ENCODE assay signal across 12 cellular contexts in the genomic region with DNA sequence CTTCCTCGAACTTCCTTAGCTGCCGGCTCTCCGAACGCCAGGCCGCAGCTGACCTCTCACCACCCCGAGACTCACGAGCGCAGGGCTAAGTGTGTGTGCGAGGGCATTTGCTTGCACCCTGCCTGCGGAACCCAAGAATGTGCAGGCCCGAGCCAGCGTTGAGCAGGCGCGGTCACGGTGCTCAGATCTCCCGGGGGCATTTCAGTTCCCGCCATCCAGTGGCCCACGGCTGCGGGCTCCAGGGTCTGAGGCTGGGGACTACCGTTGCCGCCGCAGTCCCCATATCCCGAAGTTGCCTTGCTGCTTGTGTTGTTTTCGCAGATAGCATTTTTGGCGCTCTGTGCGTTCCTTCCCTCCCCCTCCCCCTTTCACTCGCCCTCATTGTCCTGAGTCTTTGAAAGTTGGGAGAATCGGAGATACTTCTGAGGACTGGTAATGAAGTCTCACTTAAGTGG. TPM values are rescaled to one million over a fixed set of nuclear protein-coding genes. Genes with fewer than 3 reads are reported as not detected.
DNase-seq lines count a peak whose midpoint lies in the region; ATAC-seq and TF ChIP-seq lines count a peak whose summit lies in the region.
"Had no signal": no experiment of that assay in that cellular context is flagged by ENCODE, and none has a peak within 500 bp of the region (broad histone marks: within the 10 kb centered on the region; RNA-seq: fewer than 3 reads in every experiment).

No MANE protein-coding gene starts in this region.

- no peaks in the 10 kb centered on the region for H3K9me3 Mint-ChIP-seq in stimulated activated naive CD8-positive, alpha-beta T cell treated with anti-CD3 and anti-CD28 coated beads, Interleukin-15, Interleukin-2, amounts not matched to agents 100 ng/mL and 50 ng/mL, for 24 hours
- no peaks in the 10 kb centered on the region for H3K9me3 Mint-ChIP-seq in central memory CD8-positive, alpha-beta T cell

- DNase-seq in stimulated activated naive CD8-positive, alpha-beta T cell treated with anti-CD3 and anti-CD28 coated beads, Interleukin-15, Interleukin-2, amounts not matched to agents 100 U/mL and 50 U/mL, for 24 hours, result no peak
- no peak for DNase-seq in central memory CD8-positive, alpha-beta T cell (ENCODE audit: low spot score in 2 of 2)
- DNase-seq in mucosa of descending colon (no peak), HK-2 (ENCODE audit: unreplicated experiment) (no peak), NCI-H526 treated with DMSO at 0.1 percent for 48 hours (lab: John Stamatoyannopoulos, UW) (no peak), occipital lobe (lab: John Stamatoyannopoulos, UW) (no peak), mucosa of gallbladder (ENCODE audit: low spot score) (no peak)
- DNase-seq: C1 segment of cervical spinal cord, heart left ventricle, NCI-H2171 treated with DMSO at 0.1 percent for 48 hours, posterior cingulate gyrus had no signal

- no peak for ATAC-seq in stimulated activated naive CD8-positive, alpha-beta T cell treated with anti-CD3 and anti-CD28 coated beads, Interleukin-15, Interleukin-2, amounts not matched to agents 100 U/mL and 50 U/mL, for 24 hours
- ATAC-seq in central memory CD8-positive, alpha-beta T cell (replicated peaks; ENCODE audit: extremely low read depth, poor library complexity, severe bottlenecking), result no peak
- peak; percentile 6 for ATAC-seq in mucosa of descending colon

- no peaks in the 10 kb centered on the region for H3K9me3 ChIP-seq in mucosa of descending colon
- H3K9me3 ChIP-seq: heart left ventricle had no signal

- no peak overlapping the region for H3K27ac Mint-ChIP-seq in stimulated activated naive CD8-positive, alpha-beta T cell treated with anti-CD3 and anti-CD28 coated beads, Interleukin-15, Interleukin-2, amounts not matched to agents 100 ng/mL and 50 ng/mL, for 24 hours
- no peak overlapping the region for H3K27ac Mint-ChIP-seq in central memory CD8-positive, alpha-beta T cell (ENCODE audit: low read depth)

- no peaks in the 10 kb centered on the region for H3K36me3 ChIP-seq in mucosa of descending colon (ENCODE audit: low read depth)
- H3K36me3 ChIP-seq: heart left ventricle had no signal

- intact Hi-C loops in mucosa of descending colon (cut with DNase I, micrococcal nuclease), result no loop called here

- H3K36me3 Mint-ChIP-seq in stimulated activated naive CD8-positive, alpha-beta T cell treated with anti-CD3 and anti-CD28 coated beads, Interleukin-15, Interleukin-2, amounts not matched to agents 100 ng/mL and 50 ng/mL, for 24 hours (ENCODE audit: low read depth), result no peaks in the 10 kb centered on the region
- H3K36me3 Mint-ChIP-seq in central memory CD8-positive, alpha-beta T cell (ENCODE audit: insufficient read depth), result peaks cover 5% of the 10 kb centered on the region

- peak overlapping the region; percentile 62 for H3K4me3 Mint-ChIP-seq in stimulated activated naive CD8-positive, alpha-beta T cell treated with anti-CD3 and anti-CD28 coated beads, Interleukin-15, Interleukin-2, amounts not matched to agents 100 ng/mL and 50 ng/mL, for 24 hours
- peak overlapping the region; percentile 73 for H3K4me3 Mint-ChIP-seq in central memory CD8-positive, alpha-beta T cell

- peaks cover 35% of the 10 kb centered on the region for H3K4me1 ChIP-seq in mucosa of descending colon (ENCODE audit: low read depth)

- H3K4me3 ChIP-seq in mucosa of descending colon, result no peak overlapping the region

- H3K4me1 Mint-ChIP-seq in stimulated activated naive CD8-positive, alpha-beta T cell treated with anti-CD3 and anti-CD28 coated beads, Interleukin-15, Interleukin-2, amounts not matched to agents 100 ng/mL and 50 ng/mL, for 24 hours (ENCODE audit: low read depth), result peaks cover 56% of the 10 kb centered on the region
- H3K4me1 Mint-ChIP-seq in central memory CD8-positive, alpha-beta T cell, result peaks cover 26% of the 10 kb centered on the region

- peaks cover 91% of the 10 kb centered on the region for H3K27me3 Mint-ChIP-seq in stimulated activated naive CD8-positive, alpha-beta T cell treated with anti-CD3 and anti-CD28 coated beads, Interleukin-15, Interleukin-2, amounts not matched to agents 100 ng/mL and 50 ng/mL, for 24 hours
- H3K27me3 Mint-ChIP-seq in central memory CD8-positive, alpha-beta T cell, result peaks cover 95% of the 10 kb centered on the region

- no peak for TF ChIP-seq CTCF in mucosa of descending colon (IDR thresholded peaks at IDR 0.05)

RNA-seq across cellular contexts. Expression of gene NR2E1, which starts 1.7 kb away (rescaled TPM):
- not detected for total RNA-seq in mucosa of descending colon
- total RNA-seq in occipital lobe, result 9.8 TPM
- total RNA-seq in mucosa of gallbladder, result not detected
- total RNA-seq: heart left ventricle had no signal

Comparison
In these comparisons a context has a peak if more than half of its experiments do, and no peak if none do; other contexts are left out.
1. RNA of gene NR2E1, which starts 1.7 kb away (total RNA-seq): 9.8 TPM in occipital lobe (single experiment); not detected in mucosa of descending colon and not detected in mucosa of gallbladder (single experiment); every median in the first group is over 10 times any median in the second.